27 cellular contexts compared by ENCODE assay signal in genomic region chr3:77248420-77248819, GRCh38.
"Had no signal": no experiment of that assay in that cellular context is flagged by ENCODE, and none has a peak within 500 bp of the region (broad histone marks: within the 10 kb centered on the region; RNA-seq: fewer than 3 reads in every experiment).

No MANE protein-coding gene starts in this region.

- H3K4me3 ChIP-seq: gastrocnemius medialis, heart left ventricle, hepatocyte, mucosa of descending colon, prostate gland, right atrium auricular region, sigmoid colon, spleen, thyroid gland had no signal

- DNase-seq: effector CD8-positive, alpha-beta T cell; endodermal cell; foreskin fibroblast; gastrocnemius medialis; kidney; mesenchymal stem cell; mucosa of descending colon; naive B cell; sigmoid colon; spleen; stimulated activated CD4-positive, alpha-beta T cell treated with anti-CD3 and anti-CD28 coated beads, Interleukin-2, amount 100 ng/mL, for 48 hours; stimulated activated CD8-positive, alpha-beta memory T cell treated with anti-CD3 and anti-CD28 coated beads, Interleukin-4, amount 100 ng/mL, for 48 hours; stimulated activated naive CD4-positive, alpha-beta T cell; stimulated activated naive CD8-positive, alpha-beta T cell treated with anti-CD3 and anti-CD28 coated beads, Interleukin-15, amount 100 ng/mL, for 72 hours; thyroid gland; trophoblast cell had no signal

- H3K27ac ChIP-seq: epithelial cell of prostate, gastrocnemius medialis, heart left ventricle, hepatocyte, prostate gland, right atrium auricular region, sigmoid colon, spleen, thyroid gland had no signal

- H3K36me3 Mint-ChIP-seq: mesothelial cell of epicardium, naive B cell had no signal

- H3K4me1 Mint-ChIP-seq: mesothelial cell of epicardium; naive B cell; stimulated activated naive CD8-positive, alpha-beta T cell treated with anti-CD3 and anti-CD28 coated beads, Interleukin-15, amount 100 ng/mL, for 72 hours had no signal

- H3K4me3 Mint-ChIP-seq: endodermal cell; mesothelial cell of epicardium; naive B cell; natural killer cell treated with Interleukin-12 subunit alpha and Interleukin-12 subunit beta and Interleukin-15 and Interleukin-18, amount 100 ng/mL, for 72 hours; neural crest cell; stimulated activated naive CD8-positive, alpha-beta T cell treated with anti-CD3 and anti-CD28 coated beads, Interleukin-15, amount 100 ng/mL, for 72 hours had no signal

- H3K36me3 ChIP-seq: gastrocnemius medialis, heart left ventricle, prostate gland, right atrium auricular region, sigmoid colon, spleen, thyroid gland had no signal

- H3K4me1 ChIP-seq: gastrocnemius medialis, heart left ventricle, prostate gland, right atrium auricular region, spleen, thyroid gland had no signal

- H3K4me2 ChIP-seq: hepatocyte had no signal

- H2AFZ ChIP-seq: hepatocyte had no signal

- H3K9me3 ChIP-seq: gastrocnemius medialis, heart left ventricle, mucosa of descending colon, prostate gland, right atrium auricular region, sigmoid colon, thyroid gland had no signal

- H3K27me3 ChIP-seq: gastrocnemius medialis, heart left ventricle, hepatocyte, right atrium auricular region, sigmoid colon, spleen, thyroid gland had no signal

- ATAC-seq: esophagus mucosa; gastrocnemius medialis; heart left ventricle; left lobe of liver; mucosa of descending colon; stimulated activated naive CD8-positive, alpha-beta T cell treated with anti-CD3 and anti-CD28 coated beads, Interleukin-15, amount 100 ng/mL, for 72 hours had no signal

- H3K79me2 ChIP-seq: hepatocyte had no signal

- H3K9me3 Mint-ChIP-seq: endodermal cell had no signal

- H3K27me3 Mint-ChIP-seq: naive B cell; natural killer cell treated with Interleukin-12 subunit alpha and Interleukin-12 subunit beta and Interleukin-15 and Interleukin-18, amount 100 ng/mL, for 72 hours; stimulated activated naive CD8-positive, alpha-beta T cell treated with anti-CD3 and anti-CD28 coated beads, Interleukin-15, amount 100 ng/mL, for 72 hours had no signal

- H3K27ac Mint-ChIP-seq: endodermal cell; mesothelial cell of epicardium; naive B cell; natural killer cell treated with Interleukin-12 subunit alpha and Interleukin-12 subunit beta and Interleukin-15 and Interleukin-18, amount 100 ng/mL, for 72 hours; stimulated activated naive CD8-positive, alpha-beta T cell treated with anti-CD3 and anti-CD28 coated beads, Interleukin-15, amount 100 ng/mL, for 72 hours had no signal

- FAIRE-seq: colon, kidney had no signal
